Comparison of ENCODE assay signal across 8 cellular contexts in the genomic region with DNA sequence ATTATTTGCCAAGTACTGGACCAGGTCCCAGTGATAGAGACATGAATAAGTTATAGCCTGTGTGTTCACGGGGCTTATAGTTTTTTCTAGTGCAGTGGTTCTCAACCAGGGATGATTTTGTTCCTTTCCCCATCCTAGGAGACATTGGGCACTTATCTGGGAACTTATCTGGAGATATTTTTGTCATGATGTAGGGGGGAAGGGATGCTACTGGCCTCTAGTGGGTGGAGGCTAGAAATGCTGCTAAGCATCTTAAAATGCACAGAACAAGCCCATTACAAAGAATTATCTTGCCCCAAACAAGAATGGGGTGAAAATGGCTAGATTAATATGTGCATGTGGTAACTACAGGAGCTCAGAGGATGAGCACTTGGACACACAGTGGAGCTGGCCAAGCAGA.
A peak's percentile ranks its signal among the peaks of the same experiment; 100 is the strongest.
DNase-seq lines count a peak whose midpoint lies in the region; ATAC-seq, FAIRE-seq and TF ChIP-seq lines count a peak whose summit lies in the region.

No MANE protein-coding gene starts in this region.

- no peaks in the 10 kb centered on the region for H3F3A ChIP-seq in PC-3 (ENCODE audit: low read length, unreplicated experiment)

- no peak overlapping the region for H3K4me2 ChIP-seq in PC-3 (ENCODE audit: low read length)
- no peak overlapping the region for H3K4me2 ChIP-seq in keratinocyte (ENCODE audit: control insufficient read depth, extremely low read depth, insufficient read depth, low read depth, low read length)

- ATAC-seq in PC-3, result peak; percentile 69
- no peak for ATAC-seq in HG02973 (IDR thresholded peaks at IDR 0.05; ENCODE audit: unreplicated experiment)
- no peak for ATAC-seq in HG02798 (IDR thresholded peaks at IDR 0.05; ENCODE audit: poor library complexity, unreplicated experiment)

- FAIRE-seq in keratinocyte (lab: Jason Lieb, UNC), result no peak

- H3K4me3 ChIP-seq in PC-3 (ENCODE audit: low read length), result no peak overlapping the region
- no peak overlapping the region for H3K4me3 ChIP-seq in keratinocyte (ENCODE audit: control insufficient read depth in 2 of 3, extremely low read depth in 1 of 3, insufficient read depth in 2 of 3, low read depth in 1 of 3, low read length in 3 of 3)

- no peaks in the 10 kb centered on the region for H3K9me1 ChIP-seq in keratinocyte (ENCODE audit: control insufficient read depth, extremely low read depth, insufficient read depth, low read length)

- no TSS peak for BruUV-seq in PC-3 (replicated peaks; lab: Mats Ljungman, UMichigan)

- TF ChIP-seq CTCF in GM20000 (IDR thresholded peaks at IDR 0.05; ENCODE audit: extremely low read depth, missing control alignments) (peak; percentile 47), PC-3 (conservative IDR thresholded peaks at IDR 0.05; ENCODE audit: low read depth, low read length) (peak; percentile 77), keratinocyte (optimal IDR thresholded peaks at IDR 0.05 in 1 of 3, IDR thresholded peaks at IDR 0.05 in 1 of 3, conservative IDR thresholded peaks at IDR 0.05 in 1 of 3; ENCODE audit: extremely low read depth in 1 of 3, insufficient read depth in 2 of 3, low read length in 3 of 3) (peak; percentile 67 to 73 (median 68))

- H3K4me1 ChIP-seq in PC-3 (ENCODE audit: insufficient read depth, low read length) (0 out of 2 replicates have a peak, but pooled peaks cover under 1% of the 10 kb centered on the region), keratinocyte (ENCODE audit: control insufficient read depth, extremely low read depth, insufficient read depth, low read length) (no peaks in the 10 kb centered on the region)

- H4K20me1 ChIP-seq in PC-3 (ENCODE audit: low read length) (no peaks in the 10 kb centered on the region), keratinocyte (ENCODE audit: control insufficient read depth, extremely low read depth, insufficient read depth, low read length) (no peaks in the 10 kb centered on the region)

- H2AFZ ChIP-seq in PC-3 (ENCODE audit: low read length) (no peak overlapping the region), keratinocyte (ENCODE audit: control insufficient read depth, low read length) (no peak overlapping the region)

- H3K79me2 ChIP-seq in PC-3 (ENCODE audit: low read length), result no peaks in the 10 kb centered on the region
- no peaks in the 10 kb centered on the region for H3K79me2 ChIP-seq in keratinocyte (ENCODE audit: control insufficient read depth, insufficient read depth, low read length)

- dilution Hi-C loops in keratinocyte (cut with MboI; ENCODE audit: extremely low pct_ligation_motif_present, low sequenced_read_pairs), result no loop called here

- no peaks in the 10 kb centered on the region for H3K36me3 ChIP-seq in PC-3 (ENCODE audit: low read depth, low read length)
- peaks cover 0 to 2% of the 10 kb centered on the region in 2 experiments for H3K36me3 ChIP-seq in keratinocyte (ENCODE audit: control insufficient read depth in 2 of 2, extremely low read depth in 1 of 2, insufficient read depth in 2 of 2, low read length in 2 of 2)

- peak; percentile 25 for DNase-seq in COLO829 (ENCODE audit: low spot score)
- no peak for DNase-seq in GM20000 (ENCODE audit: low spot score)
- peak; percentile 39 for DNase-seq in PC-3
- DNase-seq in keratinocyte (ENCODE audit: low read depth, low spot score), result no peak
- no peak for DNase-seq in T-helper 1 cell
- no peak for DNase-seq in substantia nigra (lab: John Stamatoyannopoulos, UW)

- H3K27ac ChIP-seq in PC-3 (ENCODE audit: low read length) (no peak overlapping the region), keratinocyte (ENCODE audit: control insufficient read depth, insufficient read depth, low read length) (no peak overlapping the region), substantia nigra (ENCODE audit: low read depth, low read length, poor library complexity, severe bottlenecking) (no peak overlapping the region)

- POLR2A ChIA-PET in PC-3 (lab: Charles Lee; ENCODE audit: unreplicated experiment), result no interaction called here

- CTCF ChIA-PET in PC-3 (lab: Charles Lee), result no interaction called here

- H3K9me3 ChIP-seq in PC-3 (ENCODE audit: low read length) (no peaks in the 10 kb centered on the region), keratinocyte (ENCODE audit: control insufficient read depth, low read depth, low read length) (no peaks in the 10 kb centered on the region)

- H3K9ac ChIP-seq in PC-3 (ENCODE audit: low read length), result no peak overlapping the region
- H3K9ac ChIP-seq in keratinocyte (ENCODE audit: control insufficient read depth, extremely low read depth, insufficient read depth, low read length), result no peak overlapping the region

- H3K9me2 ChIP-seq in PC-3 (replicated peaks; ENCODE audit: low read length), result no peaks in the 10 kb centered on the region

- intact Hi-C loops in PC-3 (cut with micrococcal nuclease), result no loop called here

- no peaks in the 10 kb centered on the region for H3K27me3 ChIP-seq in PC-3 (ENCODE audit: low read length)
- H3K27me3 ChIP-seq in keratinocyte (ENCODE audit: control insufficient read depth, extremely low read depth, insufficient read depth, low read length), result no peaks in the 10 kb centered on the region

Comparison
In these comparisons a context has a peak if more than half of its experiments do, and no peak if none do; other contexts are left out.
1. DNase-seq: peak in COLO829 (single experiment) and PC-3 (single experiment); none in GM20000 (single experiment), keratinocyte (single experiment), T-helper 1 cell (0 of 5) and substantia nigra (0 of 49).
2. Peak in every context shown above with its lines, with median percentiles within 50 percentile points of each other: CTCF ChIP-seq.